Comparison of ENCODE assay signal across 10 cellular contexts in genomic region chr1:224223819-224224714, GRCh38. TPM values are rescaled to one million over a fixed set of nuclear protein-coding genes. Genes with fewer than 3 reads are reported as not detected.
A peak's percentile ranks its signal among the peaks of the same experiment; 100 is the strongest.
DNase-seq lines count a peak whose midpoint lies in the region; ATAC-seq, FAIRE-seq and TF ChIP-seq lines count a peak whose summit lies in the region.
"Had no signal": no experiment of that assay in that cellular context is flagged by ENCODE, and none has a peak within 500 bp of the region (broad histone marks: within the 10 kb centered on the region; RNA-seq: fewer than 3 reads in every experiment).

No MANE protein-coding gene starts in this region.

- H2AFZ ChIP-seq in K562 (ENCODE audit: low read depth, low read length): peak overlapping the region; percentile 40; the same call in 1 of the 2 replicates

- H3K4me3 Mint-ChIP-seq in activated CD4-positive, alpha-beta T cell treated with anti-CD3 and anti-CD28 coated beads, Interleukin-2, amount 10 ng/mL, durations not matched to agents 24 days and 14 days: no peak overlapping the region

- H3K36me3 Mint-ChIP-seq in activated CD4-positive, alpha-beta T cell treated with anti-CD3 and anti-CD28 coated beads, Interleukin-2, amount 10 ng/mL, durations not matched to agents 24 days and 14 days (ENCODE audit: low read depth): peaks cover 11% of the 10 kb centered on the region

- no peaks in the 10 kb centered on the region for H3K79me2 ChIP-seq in K562 (ENCODE audit: control insufficient read depth, insufficient read depth, low read length)

- H3K27me3 ChIP-seq in K562 (ENCODE audit: control insufficient read depth in 2 of 2, insufficient read depth in 2 of 2, low read length in 2 of 2) (no peaks in the 10 kb centered on the region; a peak in 1 of 5 replicates), kidney epithelial cell (ENCODE audit: control insufficient read depth, insufficient read depth, low read length) (no peaks in the 10 kb centered on the region)

- no peaks in the 10 kb centered on the region for H3K9me3 ChIP-seq in K562 (replicated peaks; ENCODE audit: control insufficient read depth, insufficient read depth, low read depth, low read length)

- no peaks in the 10 kb centered on the region for H3K4me1 Mint-ChIP-seq in activated CD4-positive, alpha-beta T cell treated with anti-CD3 and anti-CD28 coated beads, Interleukin-2, amount 10 ng/mL, durations not matched to agents 24 days and 14 days

- intact Hi-C loops in K562 (cut with micrococcal nuclease): loop anchor here (10.0 kb wide), 1 partner anchor 529 kb away; no protein-coding TSS in a partner anchor
- intact Hi-C loops in activated CD4-positive, alpha-beta T cell treated with anti-CD3 and anti-CD28 coated beads, Interleukin-2, amount 10 ng/mL, durations not matched to agents 24 days and 14 days (cut with micrococcal nuclease): no loop called here

- H3K36me3 ChIP-seq in K562 (ENCODE audit: control insufficient read depth, insufficient read depth, low read length) (peaks cover 22% of the 10 kb centered on the region; the same call in 2 of the 3 replicates), kidney epithelial cell (ENCODE audit: control insufficient read depth, insufficient read depth, low read length) (no peaks in the 10 kb centered on the region)

- TF ChIP-seq POLR2A in K562 (conservative IDR thresholded peaks at IDR 0.05): no peak

- H3K27me3 Mint-ChIP-seq in activated CD4-positive, alpha-beta T cell treated with anti-CD3 and anti-CD28 coated beads, Interleukin-2, amount 10 ng/mL, durations not matched to agents 24 days and 14 days: no peaks in the 10 kb centered on the region

- no peak overlapping the region for H3K9ac ChIP-seq in K562 (ENCODE audit: insufficient read depth in 1 of 2, low read depth in 2 of 2, low read length in 2 of 2)

- no peaks in the 10 kb centered on the region for H4K20me1 ChIP-seq in K562 (replicated peaks; ENCODE audit: control insufficient read depth, insufficient read depth, low read length)

- no peak overlapping the region for H3K4me2 ChIP-seq in K562 (ENCODE audit: insufficient read depth, low read length)

- POLR2A ChIA-PET in K562 (lab: Yijun Ruan, JAX): interaction anchor here (1.4 kb wide), 1 partner anchor 8 kb away, joined by 5 read pairs; no protein-coding TSS in a partner anchor

- H3K9me1 ChIP-seq in K562 (ENCODE audit: control insufficient read depth, insufficient read depth, low read length): no peaks in the 10 kb centered on the region

- in situ Hi-C loops in ACHN (cut with HindIII; ENCODE audit: low pct_ligation_motif_present, low pct_unique_long_range_greater_than_20kb, low sequenced_read_pairs): no loop called here
- in situ Hi-C loops in K562 (cut with MboI): no loop called here

- CTCF ChIA-PET in K562 (lab: Yijun Ruan, JAX; ENCODE audit: low intra/inter-chr PET ratio): no interaction called here

- H3K4me1 ChIP-seq in K562 (replicated peaks in 1 of 2; ENCODE audit: control insufficient read depth in 2 of 2, insufficient read depth in 2 of 2, low read length in 2 of 2): peaks cover 0 to 6% of the 10 kb centered on the region in 2 experiments; a peak in 1 of 5 replicates

- H3K4me3 ChIP-seq in K562 (no peak overlapping the region), kidney epithelial cell (ENCODE audit: low read depth, low read length) (no peak overlapping the region)

- no peak for TF ChIP-seq RAD21 in K562 (CRISPR knock-in tag; conservative IDR thresholded peaks at IDR 0.05 in 1 of 2, IDR thresholded peaks at IDR 0.05 in 1 of 2)

- no peaks in the 10 kb centered on the region for H3K9me3 Mint-ChIP-seq in activated CD4-positive, alpha-beta T cell treated with anti-CD3 and anti-CD28 coated beads, Interleukin-2, amount 10 ng/mL, durations not matched to agents 24 days and 14 days

- H3K27ac Mint-ChIP-seq in activated CD4-positive, alpha-beta T cell treated with anti-CD3 and anti-CD28 coated beads, Interleukin-2, amount 10 ng/mL, durations not matched to agents 24 days and 14 days: no peak overlapping the region

- TF ChIP-seq CTCF in K562 (IDR thresholded peaks at IDR 0.05 in 2 of 3, conservative IDR thresholded peaks at IDR 0.05 in 1 of 3; ENCODE audit: insufficient read depth in 2 of 3, low read depth in 1 of 3, low read length in 3 of 3) (no peak), kidney epithelial cell (IDR thresholded peaks at IDR 0.05; ENCODE audit: insufficient read depth, low read length, poor library complexity, severe bottlenecking) (no peak)

- no TSS peak for BruUV-seq in K562 (replicated peaks; lab: Mats Ljungman, UMichigan)

- TF ChIP-seq EP300 in K562 (IDR thresholded peaks at IDR 0.05; ENCODE audit: low read length): no peak

- ATAC-seq in K562 (peak; percentile 49), HG02870 (IDR thresholded peaks at IDR 0.05; ENCODE audit: unreplicated experiment) (no peak), GM21529 (IDR thresholded peaks at IDR 0.05; ENCODE audit: unreplicated experiment) (no peak)
- ATAC-seq: activated CD4-positive, CD25-positive, alpha-beta regulatory T cell treated with anti-CD3 and anti-CD28 coated beads, Interleukin-2, amount 50 U/mL, for 24 hours had no signal

- WGBS in K562 (ENCODE audit: insufficient coverage, low coverage, missing lambda C conversion rate): 49% methylated on average over 12 of the region's 12 CpGs

- DNase-seq in ACHN (peak; percentile 21), HT1080 (ENCODE audit: low read depth) (peak; percentile 79), K562 (ENCODE audit: extremely low read depth in 1 of 4, low spot score in 3 of 4) (peak in 1 of 4 experiments; percentile 8), kidney epithelial cell (ENCODE audit: low read depth) (peak; percentile 91), COLO668 (lab: John Stamatoyannopoulos, UW; ENCODE audit: unreplicated experiment) (no peak)
- DNase-seq in activated CD4-positive, alpha-beta T cell treated with anti-CD3 and anti-CD28 coated beads, Interleukin-2, amount 10 ng/mL, durations not matched to agents 24 days and 14 days: no peak
- DNase-seq: NCI-H82 had no signal

- FAIRE-seq in K562 (lab: Jason Lieb, UNC): no peak

- no peak overlapping the region for H3K27ac ChIP-seq in K562 (ENCODE audit: extremely low read depth, low read depth, low read length)

TF ChIP-seq in K562, 482 proteins besides CTCF, POLR2A, EP300 and RAD21 (continues in another document):
- TF ChIP-seq BRF1 (IDR thresholded peaks at IDR 0.05; ENCODE audit: borderline replicate concordance, extremely low read depth, insufficient read length): no peak
- TF ChIP-seq USF2 (CRISPR knock-in tag; IDR thresholded peaks at IDR 0.05): no peak
- TF ChIP-seq SPI1 (IDR thresholded peaks at IDR 0.05; ENCODE audit: borderline replicate concordance, low read depth, low read length): peak; percentile 29; the same call in 1 of the 2 replicates
- TF ChIP-seq HMBOX1 (IDR thresholded peaks at IDR 0.05): peak; percentile 66
- peak; percentile 55 for TF ChIP-seq FOSL1 (tag; conservative IDR thresholded peaks at IDR 0.05)
- peak; percentile 49 to 78; a peak in 1 of 4 replicates for TF ChIP-seq SRF (CRISPR knock-in tag; IDR thresholded peaks at IDR 0.05)
- no peak for TF ChIP-seq DACH1 (IDR thresholded peaks at IDR 0.05; ENCODE audit: partially characterized antibody)

RNA-seq across cellular contexts. Expression of gene DEGS1, which starts 41.0 kb away (rescaled TPM):
- total RNA-seq in HT1080 (2014; rRNA removed; shearing (Covaris generic)): 64.7 and 88.3 TPM in 2 replicates
- 90.7 and 105 TPM in 2 replicates for polyA plus RNA-seq in HT1080 (2015; cell fraction: cytosol; rRNA removed)
- polyA plus RNA-seq in HT1080 (2015; cell fraction: nucleus; rRNA removed): 96.3 and 106 TPM in 2 replicates
- 73.6 and 117 TPM in 2 replicates for total RNA-seq in K562 (2011; cell fraction: chromatin; rRNA removed; ENCODE audit: low replicate concordance)
- total RNA-seq in K562 (2011; cell fraction: nucleolus; rRNA removed): 48.4 and 49.3 TPM in 2 replicates
- total RNA-seq in K562 (2011; cell fraction: nucleoplasm; rRNA removed): 95.9 and 98.1 TPM in 2 replicates
- total RNA-seq in K562 (2014; rRNA removed) (26.5 and 38.1 TPM in 2 replicates), K562 (2014; rRNA removed; fragmentation: Illumina TruSeq; extraction: Trizol) (44.0 and 47.2 TPM in 2 replicates), K562 (2015; rRNA removed; fragmentation: Illumina TruSeq; extraction: Trizol) (37.6 and 38.8 TPM in 2 replicates), K562 (2021) (37.2 and 39.3 TPM in 2 replicates), kidney epithelial cell (66.2 and 89.2 TPM in 2 replicates)
- polyA plus RNA-seq in K562 (2011; rRNA removed) (57.4 and 95.0 TPM in 2 replicates), K562 (2014; fragmentation: Illumina TruSeq; extraction: Trizol) (56.2 and 70.1 TPM in 2 replicates), K562 (2014; fragmentation: Nextera tagmentation; extraction: Ambion mirVana) (10 to 100 TPM; 12.3 to 20.4 TPM), K562 (2014; rRNA removed) (40.2 and 52.1 TPM in 2 replicates)
- 31.6 and 94.3 TPM in 2 replicates for polyA plus RNA-seq in K562 (2011; cell fraction: cytosol; rRNA removed)
- 11.6 and 17.6 TPM in 2 replicates for polyA plus RNA-seq in K562 (2011; cell fraction: nucleus; rRNA removed)
- polyA plus RNA-seq in K562 (2012): 29.1 and 38.0 TPM in 2 replicates
- polyA minus RNA-seq in K562 (2011; rRNA and poly(A)+ RNA removed): 34.0 and 34.5 TPM in 2 replicates
- 12.3 and 15.7 TPM in 2 replicates for polyA minus RNA-seq in K562 (2011; cell fraction: cytosol; rRNA and poly(A)+ RNA removed)
- polyA minus RNA-seq in K562 (2011; cell fraction: nucleus; rRNA and poly(A)+ RNA removed): 7.4 and 13.0 TPM in 2 replicates
- 51.8 and 56.3 TPM in 2 replicates for total RNA-seq in activated CD4-positive, alpha-beta T cell treated with anti-CD3 and anti-CD28 coated beads, Interleukin-2, amount 10 ng/mL, durations not matched to agents 24 days and 14 days

Comparison
In these comparisons a context has a peak if more than half of its experiments do, and no peak if none do; other contexts are left out.
1. DNase-seq: peak in ACHN (single experiment), HT1080 (single experiment) and kidney epithelial cell (single experiment); none in activated CD4-positive, alpha-beta T cell treated with anti-CD3 and anti-CD28 coated beads, Interleukin-2, amount 10 ng/mL, durations not matched to agents 24 days and 14 days (single experiment) and COLO668 (single experiment).